ENCODE assay signal across 14 cellular contexts in the genomic region with DNA sequence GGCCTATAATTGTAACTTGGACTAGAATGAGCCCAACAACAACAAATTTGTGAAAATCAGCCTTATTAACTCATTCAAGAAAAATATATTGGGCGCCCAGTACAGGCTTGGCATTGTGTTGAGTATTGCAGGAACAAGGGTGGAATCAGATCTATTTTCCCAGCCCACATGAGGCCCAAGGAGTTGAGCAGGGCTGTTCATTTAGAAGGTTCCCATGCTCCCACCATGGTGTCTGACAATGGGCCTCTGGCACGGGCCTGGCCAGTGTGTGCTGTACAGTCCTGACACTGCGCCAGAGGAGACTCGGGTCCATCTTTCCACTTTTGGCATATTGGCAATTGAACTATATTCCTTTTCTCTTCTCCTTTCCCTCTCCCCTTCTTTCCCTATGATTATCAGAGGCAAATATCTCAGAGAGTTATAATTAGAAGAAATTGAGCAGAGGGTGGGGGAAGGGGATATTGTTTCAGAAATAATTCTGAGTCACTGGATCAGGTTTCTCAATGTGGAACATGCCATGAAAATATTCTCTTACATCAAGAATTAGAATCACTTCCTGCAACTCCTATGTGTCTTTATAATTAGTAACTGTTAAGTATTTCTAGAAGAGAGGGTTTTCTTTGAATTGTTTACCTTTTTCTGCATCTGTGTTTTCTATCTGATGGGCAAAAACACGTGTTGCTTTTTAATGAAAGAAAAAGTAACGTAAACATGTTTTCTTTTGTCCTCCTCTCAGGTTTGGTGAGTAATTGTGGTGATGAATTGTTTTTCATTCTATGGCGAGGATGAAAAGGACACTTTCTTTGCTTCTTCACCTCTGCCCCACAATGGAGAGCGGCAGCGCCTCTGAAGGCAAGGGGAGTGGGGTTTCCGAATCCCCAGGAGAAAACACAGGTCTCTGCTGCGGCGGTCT.
DNase-seq lines count a peak whose midpoint lies in the region; ATAC-seq and TF ChIP-seq lines count a peak whose summit lies in the region.
"Had no signal": no experiment of that assay in that cellular context is flagged by ENCODE, and none has a peak within 500 bp of the region (broad histone marks: within the 10 kb centered on the region; RNA-seq: fewer than 3 reads in every experiment).

No MANE protein-coding gene starts in this region.

- no peak for TF ChIP-seq CTCF in tibial artery (IDR thresholded peaks at IDR 0.05)

- CTCF ChIA-PET in CD8-positive, alpha-beta memory T cell (lab: Charles Lee) = no interaction called here

- H3K27ac ChIP-seq in tibial artery = no peak overlapping the region
- H3K27ac ChIP-seq in CD8-positive, alpha-beta memory T cell (ENCODE audit: low read depth, low read length) = no peak overlapping the region

- POLR2A ChIA-PET in CD8-positive, alpha-beta memory T cell (lab: Charles Lee) = no interaction called here

- intact Hi-C loops in tibial artery (cut with DNase I; ENCODE audit: low total_unique reads) = no loop called here

- no peaks in the 10 kb centered on the region for H3K36me3 ChIP-seq in tibial artery
- H3K36me3 ChIP-seq in CD8-positive, alpha-beta memory T cell (ENCODE audit: insufficient read depth, low read length) = no peaks in the 10 kb centered on the region

- ATAC-seq in GM21529 (IDR thresholded peaks at IDR 0.05; ENCODE audit: unreplicated experiment) = no peak
- ATAC-seq: naive thymus-derived CD4-positive, alpha-beta T cell; sciatic nerve had no signal

- H3K4me3 Mint-ChIP-seq in CD8-positive, alpha-beta memory T cell = no peak overlapping the region
- H3K4me3 Mint-ChIP-seq: activated CD4-positive, alpha-beta memory T cell treated with anti-CD3 and anti-CD28 coated beads, Interleukin-2, amount 10 ng/mL, durations not matched to agents 7 days and 5 days; CD4-positive, alpha-beta memory T cell; naive thymus-derived CD4-positive, alpha-beta T cell had no signal

- no peaks in the 10 kb centered on the region for H3K36me3 Mint-ChIP-seq in CD8-positive, alpha-beta memory T cell
- H3K36me3 Mint-ChIP-seq: CD4-positive, alpha-beta memory T cell; naive thymus-derived CD4-positive, alpha-beta T cell had no signal

- peaks cover 0 to 12% (median 0%) of the 10 kb centered on the region in 4 donors for H3K4me1 ChIP-seq in tibial artery
- no peaks in the 10 kb centered on the region for H3K4me1 ChIP-seq in CD8-positive, alpha-beta memory T cell (ENCODE audit: insufficient read depth, low read length)

- no peaks in the 10 kb centered on the region for H3K4me1 Mint-ChIP-seq in CD8-positive, alpha-beta memory T cell
- H3K4me1 Mint-ChIP-seq: activated CD4-positive, alpha-beta memory T cell treated with anti-CD3 and anti-CD28 coated beads, Interleukin-2, amount 10 ng/mL, durations not matched to agents 7 days and 5 days; CD4-positive, alpha-beta memory T cell had no signal

- H3K4me3 ChIP-seq in tibial artery = no peak overlapping the region
- H3K4me3 ChIP-seq in CD8-positive, alpha-beta memory T cell (ENCODE audit: low read length) = no peak overlapping the region

- H3K27me3 ChIP-seq in tibial artery = no peaks in the 10 kb centered on the region
- no peaks in the 10 kb centered on the region for H3K27me3 ChIP-seq in CD8-positive, alpha-beta memory T cell (ENCODE audit: insufficient read depth, low read length, poor library complexity, severe bottlenecking)

- no peaks in the 10 kb centered on the region for H3K9me3 ChIP-seq in tibial artery
- no peaks in the 10 kb centered on the region for H3K9me3 ChIP-seq in CD8-positive, alpha-beta memory T cell (ENCODE audit: low read length)

- no peaks in the 10 kb centered on the region for H3K27me3 Mint-ChIP-seq in CD8-positive, alpha-beta memory T cell
- H3K27me3 Mint-ChIP-seq: activated CD4-positive, alpha-beta memory T cell treated with anti-CD3 and anti-CD28 coated beads, Interleukin-2, amount 10 ng/mL, durations not matched to agents 7 days and 5 days had no signal

- DNase-seq in Daoy (ENCODE audit: low read depth) (peak; percentile 48), NCI-H1417 treated with DMSO at 0.1 percent for 48 hours (lab: John Stamatoyannopoulos, UW) (peak; percentile 45), SHP77 (lab: John Stamatoyannopoulos, UW) (peak; percentile 62 to 74), left kidney (ENCODE audit: low read depth, low spot score) (peak; percentile 15), tibial artery (no peak), NCI-H1048 (lab: John Stamatoyannopoulos, UW) (no peak)
- no peak for DNase-seq in CD8-positive, alpha-beta memory T cell
- DNase-seq: activated CD4-positive, alpha-beta memory T cell treated with anti-CD3 and anti-CD28 coated beads, Interleukin-2, amount 10 ng/mL, durations not matched to agents 7 days and 5 days; activated gamma-delta T cell treated with Interleukin-2 at 50 U/mL for 16 hours; CD4-positive, alpha-beta memory T cell; naive thymus-derived CD4-positive, alpha-beta T cell; substantia nigra had no signal

- H3K27ac Mint-ChIP-seq in CD8-positive, alpha-beta memory T cell = no peak overlapping the region
- H3K27ac Mint-ChIP-seq: activated CD4-positive, alpha-beta memory T cell treated with anti-CD3 and anti-CD28 coated beads, Interleukin-2, amount 10 ng/mL, durations not matched to agents 7 days and 5 days; CD4-positive, alpha-beta memory T cell; naive thymus-derived CD4-positive, alpha-beta T cell had no signal

- peaks cover 0 to 13% (median 3%) of the 10 kb centered on the region in 5 donors for H3K9me3 Mint-ChIP-seq in CD8-positive, alpha-beta memory T cell
- H3K9me3 Mint-ChIP-seq: activated CD4-positive, alpha-beta memory T cell treated with anti-CD3 and anti-CD28 coated beads, Interleukin-2, amount 10 ng/mL, durations not matched to agents 7 days and 5 days had no signal

Comparison
In these comparisons a context has a peak if more than half of its experiments do, and no peak if none do; other contexts are left out.
1. DNase-seq: peak in Daoy (single experiment), NCI-H1417 treated with DMSO at 0.1 percent for 48 hours (single experiment), SHP77 (2 of 2) and left kidney (single experiment); none in tibial artery (0 of 2), CD8-positive, alpha-beta memory T cell (0 of 5) and NCI-H1048 (single experiment).